ENCODE assay signal across 1 cellular context in genomic region chr7:125491137-125491536, GRCh38.
TF ChIP-seq lines count a peak whose summit lies in the region.

No MANE protein-coding gene starts in this region.

TF ChIP-seq in GM23338, 12 proteins besides CTCF, POLR2A, EP300 and RAD21 (continued from another document):
- TF ChIP-seq REST (IDR thresholded peaks at IDR 0.05; ENCODE audit: unreplicated experiment) (no peak), EZH2 (IDR thresholded peaks at IDR 0.05; ENCODE audit: low read depth, unreplicated experiment) (no peak)
